ENCODE assay signal across 36 cellular contexts in genomic region chr12:102871014-102871413, GRCh38. TPM values are rescaled to one million over a fixed set of nuclear protein-coding genes. Genes with fewer than 3 reads are reported as not detected.
"Had no signal": no experiment of that assay in that cellular context is flagged by ENCODE, and none has a peak within 500 bp of the region (broad histone marks: within the 10 kb centered on the region; RNA-seq: fewer than 3 reads in every experiment).

No MANE protein-coding gene starts in this region.

- ATAC-seq: activated CD8-positive, alpha-beta memory T cell treated with anti-CD3 and anti-CD28 coated beads, Interleukin-2, amount 10 ng/mL, durations not matched to agents 7 days and 5 days; activated naive CD8-positive, alpha-beta T cell treated with anti-CD3 and anti-CD28 coated beads, Interleukin-2, amount 50 U/mL, for 24 hours; Panc1 had no signal

- H3K4me3 ChIP-seq: SJCRH30, SK-N-MC had no signal

- H3K4me2 ChIP-seq: KMS-11 had no signal

- H3K9ac ChIP-seq: KMS-11 had no signal

- H3K36me3 ChIP-seq: SJCRH30, WERI-Rb-1 had no signal

- H3K4me1 ChIP-seq: SJCRH30 had no signal

- H3K27ac ChIP-seq: KMS-11, SJCRH30, SK-N-MC, WERI-Rb-1 had no signal

- H3K9me3 ChIP-seq: SJCRH30 had no signal

- DNase-seq: activated CD4-positive, alpha-beta memory T cell treated with anti-CD3 and anti-CD28 coated beads, Interleukin-2, amount 10 ng/mL, durations not matched to agents 7 days and 5 days; activated CD4-positive, alpha-beta T cell treated with anti-CD3 and anti-CD28 coated beads for 1 hour; activated CD4-positive, alpha-beta T cell treated with anti-CD3 and anti-CD28 coated beads for 48 hours; activated CD4-positive, CD25-positive, alpha-beta regulatory T cell; activated CD8-positive, alpha-beta memory T cell treated with anti-CD3 and anti-CD28 coated beads for 24 hours; activated CD8-positive, alpha-beta memory T cell treated with anti-CD3 and anti-CD28 coated beads, Interleukin-2, amount 10 ng/mL, durations not matched to agents 7 days and 5 days; activated CD8-positive, alpha-beta memory T cell treated with anti-CD3 and anti-CD28 coated beads, Interleukin-2, amount 50 U/mL, for 48 hours; activated effector memory CD4-positive, alpha-beta T cell treated with Interleukin-2 at 50 U/mL for 16 hours; activated naive CD4-positive, alpha-beta T cell treated with anti-CD3 and anti-CD28 coated beads, Interleukin-2, amount 10 ng/mL, durations not matched to agents 7 days and 5 days; activated naive CD8-positive, alpha-beta T cell treated with anti-CD3 and anti-CD28 coated beads, Interleukin-2, amount 50 U/mL, for 24 hours; activated T-cell treated with anti-CD3 and anti-CD28 coated beads, Interleukin-2, amount 50 U/mL, for 48 hours; anterior cingulate cortex; caudate nucleus; MM.1S; MV-4-11; NCI-H1092; NCI-H1930; NCI-H2081 treated with DMSO at 0.1 percent for 48 hours; NCI-H2171; NCI-H226; NCI-H446 treated with DMSO at 0.1 percent for 48 hours; NCI-H526; NCI-H748 treated with DMSO at 0.1 percent for 48 hours; SHP77; SJCRH30; T1000; WERI-Rb-1 had no signal

RNA-seq across cellular contexts. Expression of gene PAH, which starts 46.0 kb away (rescaled TPM):
- total RNA-seq: activated CD4-positive, alpha-beta memory T cell treated with anti-CD3 and anti-CD28 coated beads, Interleukin-2, amount 10 ng/mL, durations not matched to agents 7 days and 5 days; activated CD8-positive, alpha-beta memory T cell treated with anti-CD3 and anti-CD28 coated beads, Interleukin-2, amount 10 ng/mL, durations not matched to agents 7 days and 5 days; bronchial epithelial cell; chondrocyte; LHCN-M2; RPMI7951; SJCRH30; T-helper 1 cell treated with Interleukin-12 subunit alpha and Interleukin-12 subunit beta and Interleukin-4 antibody, amounts not matched to agents 30 ng/mL and 1 ng/mL, for 36 hours; T-helper 2 cell treated with Interferon-gamma antibody and Interleukin-4, amounts not matched to agents 100 ng/mL and 5 ng/mL, for 36 hours had no signal
